28 cellular contexts compared by ENCODE assay signal in genomic region chr3:56844536-56844935, GRCh38.
"Had no signal": no experiment of that assay in that cellular context is flagged by ENCODE, and none has a peak within 500 bp of the region (broad histone marks: within the 10 kb centered on the region; RNA-seq: fewer than 3 reads in every experiment).

No MANE protein-coding gene starts in this region.

- DNase-seq: activated CD4-positive, alpha-beta memory T cell treated with anti-CD3 and anti-CD28 coated beads, Interleukin-2, amount 10 ng/mL, durations not matched to agents 7 days and 5 days; activated CD4-positive, alpha-beta T cell treated with anti-CD3 and anti-CD28 coated beads for 36 hours; activated CD4-positive, alpha-beta T cell treated with anti-CD3 and anti-CD28 coated beads, Interleukin-2, amount 10 ng/mL, durations not matched to agents 24 days and 14 days; activated CD4-positive, CD25-positive, alpha-beta regulatory T cell; activated CD4-positive, CD25-positive, alpha-beta regulatory T cell treated with anti-CD3 and anti-CD28 coated beads, Interleukin-2, amount 50 U/mL, for 72 hours; activated CD8-positive, alpha-beta memory T cell treated with anti-CD3 and anti-CD28 coated beads, Interleukin-2, amount 50 U/mL, for 48 hours; activated gamma-delta T cell; activated naive CD4-positive, alpha-beta T cell; activated naive CD4-positive, alpha-beta T cell treated with anti-CD3 and anti-CD28 coated beads, Interleukin-2, amount 10 ng/mL, durations not matched to agents 7 days and 5 days; activated naive CD8-positive, alpha-beta T cell treated with anti-CD3 and anti-CD28 coated beads, Interleukin-2, amount 10 ng/mL, durations not matched to agents 7 days and 5 days; activated T-cell treated with anti-CD3 and anti-CD28 coated beads for 4 hours; activated T-cell treated with anti-CD3 and anti-CD28 coated beads, Interleukin-2, amount 50 U/mL, for 24 hours; activated T-cell treated with anti-CD3 and anti-CD28 coated beads, Interleukin-2, amount 50 U/mL, for 72 hours; amniotic stem cell; anterior cingulate cortex; brain microvascular endothelial cell; dorsolateral prefrontal cortex; effector memory CD4-positive, alpha-beta T cell; endodermal cell; foreskin melanocyte; heart right ventricle; T-helper 1 cell; T-helper 17 cell; T1000 had no signal

- ATAC-seq: activated CD4-positive, alpha-beta T cell treated with anti-CD3 and anti-CD28 coated beads for 36 hours; activated naive CD4-positive, alpha-beta T cell treated with anti-CD3 and anti-CD28 coated beads, Interleukin-2, amount 50 U/mL, for 72 hours; activated T-cell treated with anti-CD3 and anti-CD28 coated beads, Interleukin-2, amount 50 U/mL, for 72 hours; gastroesophageal sphincter; heart right ventricle; T-helper 17 cell had no signal

- H3K27me3 ChIP-seq: brain microvascular endothelial cell, dorsolateral prefrontal cortex, esophagus muscularis mucosa, gastroesophageal sphincter, heart right ventricle had no signal

- H3K36me3 ChIP-seq: brain microvascular endothelial cell, esophagus muscularis mucosa, gastroesophageal sphincter, heart right ventricle had no signal

- H3K4me3 ChIP-seq: coronary artery, dorsolateral prefrontal cortex, esophagus muscularis mucosa, gastroesophageal sphincter, heart right ventricle had no signal

- H3K4me1 ChIP-seq: esophagus muscularis mucosa, gastroesophageal sphincter had no signal

- H3K27ac ChIP-seq: brain microvascular endothelial cell, coronary artery, dorsolateral prefrontal cortex, esophagus muscularis mucosa, gastroesophageal sphincter, heart right ventricle had no signal

- H3K9me3 ChIP-seq: esophagus muscularis mucosa, gastroesophageal sphincter had no signal
